ENCODE assay signal across 8 cellular contexts in the genomic region with DNA sequence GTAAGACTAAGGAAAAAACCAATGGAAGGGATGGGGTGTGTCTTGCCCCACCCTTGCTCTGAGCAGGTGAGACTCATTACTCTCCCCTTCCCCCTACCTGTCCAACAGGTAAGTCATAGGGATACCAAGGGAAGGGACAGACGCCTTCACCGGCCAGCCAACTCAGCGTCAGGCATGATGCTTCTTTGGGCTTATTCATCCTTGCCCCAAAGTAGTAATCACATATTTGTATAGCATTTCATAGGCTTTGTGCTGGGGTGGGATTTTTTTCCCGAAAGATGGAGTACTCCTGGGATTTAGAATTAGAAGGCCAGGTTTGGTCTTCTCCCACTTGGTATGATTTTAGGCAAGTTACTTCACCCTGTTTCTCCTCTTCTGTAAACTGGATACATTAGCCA. TPM values are rescaled to one million over a fixed set of nuclear protein-coding genes. Genes with fewer than 3 reads are reported as not detected.
DNase-seq lines count a peak whose midpoint lies in the region; ATAC-seq, FAIRE-seq and TF ChIP-seq lines count a peak whose summit lies in the region.

No MANE protein-coding gene starts in this region.

- CTCF ChIA-PET in WTC11 (lab: Charles Lee) = interaction anchor here (0.6 to 7.2 kb wide), 49 partner anchors 11 to 748 kb away, joined by 3 to 252 read pairs (median 7); a partner anchor contains a TSS

- no peak for TF ChIP-seq POLR2A in gastrocnemius medialis (IDR thresholded peaks at IDR 0.05)

- H3K36me3 Mint-ChIP-seq in HFFc6 (ENCODE audit: low read depth) (no peaks in the 10 kb centered on the region), WTC11 (no peaks in the 10 kb centered on the region; the same call in 1 of the 2 replicates)

- TF ChIP-seq CTCF in HFFc6 (IDR thresholded peaks at IDR 0.05) (no peak), WTC11 (IDR thresholded peaks at IDR 0.05) (no peak), foreskin keratinocyte (conservative IDR thresholded peaks at IDR 0.05) (no peak), gastrocnemius medialis (IDR thresholded peaks at IDR 0.05 in 4 of 5, conservative IDR thresholded peaks at IDR 0.05 in 1 of 5) (no peak)

- FAIRE-seq in frontal cortex (lab: Jason Lieb, UNC) = no peak

- H3K36me3 ChIP-seq in gastrocnemius medialis = no peaks in the 10 kb centered on the region

- no peak overlapping the region for H3K4me3 ChIP-seq in gastrocnemius medialis

- H3K27me3 Mint-ChIP-seq in HFFc6 (ENCODE audit: insufficient read depth) (peaks cover 26% of the 10 kb centered on the region), WTC11 (ENCODE audit: low read depth) (peaks cover 6% of the 10 kb centered on the region)

- no peak for DNase-seq in HFFc6
- no peak for DNase-seq in WTC11 (ENCODE audit: low spot score)
- no peak for DNase-seq in foreskin keratinocyte
- DNase-seq in gastrocnemius medialis = no peak
- DNase-seq in frontal cortex (ENCODE audit: low spot score in 2 of 2) = no peak
- DNase-seq in NCI-H2227 (lab: John Stamatoyannopoulos, UW; ENCODE audit: unreplicated experiment) = no peak

- H3K27me3 ChIP-seq in foreskin keratinocyte = no peaks in the 10 kb centered on the region
- no peaks in the 10 kb centered on the region for H3K27me3 ChIP-seq in gastrocnemius medialis

- H3K9me3 Mint-ChIP-seq in HFFc6 (no peaks in the 10 kb centered on the region), WTC11 (no peaks in the 10 kb centered on the region)

- H3K4me1 ChIP-seq in foreskin keratinocyte = peaks cover 12% of the 10 kb centered on the region
- peaks cover 35 to 41% of the 10 kb centered on the region in 2 donors for H3K4me1 ChIP-seq in gastrocnemius medialis

- ATAC-seq in WTC11 (no peak), foreskin keratinocyte (no peak), gastrocnemius medialis (no peak), GM18873 (IDR thresholded peaks at IDR 0.05; ENCODE audit: low FRiP score, unreplicated experiment) (no peak), HG02884 (IDR thresholded peaks at IDR 0.05; ENCODE audit: unreplicated experiment) (no peak)

- in situ Hi-C loops in gastrocnemius medialis (cut with MboI; ENCODE audit: low sequenced_read_pairs in 4 of 4) = no loop called here

- peaks cover 13% of the 10 kb centered on the region for H3K4me1 Mint-ChIP-seq in HFFc6 (ENCODE audit: low read depth)
- H3K4me1 Mint-ChIP-seq in WTC11 = peaks cover 40% of the 10 kb centered on the region

- intact Hi-C loops in gastrocnemius medialis (cut with DNase I; ENCODE audit: low total_unique reads) = loop anchor here (2.0 to 5.0 kb wide), 2 partner anchors 98 to 230 kb away; a partner anchor contains a TSS

- POLR2A ChIA-PET in WTC11 (lab: Charles Lee) = interaction anchor here (0.9 to 4.1 kb wide), 18 partner anchors 10 to 259 kb away, joined by 3 to 142 read pairs (median 8); a partner anchor contains a TSS

- peak overlapping the region; percentile 26; the same call in 1 of the 2 replicates for H3K4me3 Mint-ChIP-seq in HFFc6
- H3K4me3 Mint-ChIP-seq in WTC11 = peak overlapping the region; percentile 44

- H3K27ac ChIP-seq in foreskin keratinocyte = peak overlapping the region; percentile 83
- peak overlapping the region; percentile 48 to 64 (median 58) for H3K27ac ChIP-seq in gastrocnemius medialis

- H3K27ac Mint-ChIP-seq in HFFc6 (no peak overlapping the region), WTC11 (peak overlapping the region; percentile 92)

- no peaks in the 10 kb centered on the region for H3K9me3 ChIP-seq in gastrocnemius medialis

TF ChIP-seq in WTC11, 78 proteins besides CTCF, POLR2A, EP300 and RAD21:
- TF ChIP-seq, protein P1, sequence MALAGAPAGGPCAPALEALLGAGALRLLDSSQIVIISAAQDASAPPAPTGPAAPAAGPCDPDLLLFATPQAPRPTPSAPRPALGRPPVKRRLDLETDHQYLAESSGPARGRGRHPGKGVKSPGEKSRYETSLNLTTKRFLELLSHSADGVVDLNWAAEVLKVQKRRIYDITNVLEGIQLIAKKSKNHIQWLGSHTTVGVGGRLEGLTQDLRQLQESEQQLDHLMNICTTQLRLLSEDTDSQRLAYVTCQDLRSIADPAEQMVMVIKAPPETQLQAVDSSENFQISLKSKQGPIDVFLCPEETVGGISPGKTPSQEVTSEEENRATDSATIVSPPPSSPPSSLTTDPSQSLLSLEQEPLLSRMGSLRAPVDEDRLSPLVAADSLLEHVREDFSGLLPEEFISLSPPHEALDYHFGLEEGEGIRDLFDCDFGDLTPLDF (CRISPR knock-in tag; IDR thresholded peaks at IDR 0.05) = no peak
- TF ChIP-seq, protein P2, sequence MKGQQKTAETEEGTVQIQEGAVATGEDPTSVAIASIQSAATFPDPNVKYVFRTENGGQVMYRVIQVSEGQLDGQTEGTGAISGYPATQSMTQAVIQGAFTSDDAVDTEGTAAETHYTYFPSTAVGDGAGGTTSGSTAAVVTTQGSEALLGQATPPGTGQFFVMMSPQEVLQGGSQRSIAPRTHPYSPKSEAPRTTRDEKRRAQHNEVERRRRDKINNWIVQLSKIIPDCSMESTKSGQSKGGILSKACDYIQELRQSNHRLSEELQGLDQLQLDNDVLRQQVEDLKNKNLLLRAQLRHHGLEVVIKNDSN (CRISPR knock-in tag; IDR thresholded peaks at IDR 0.05) = no peak
- TF ChIP-seq SP1 (CRISPR knock-in tag; conservative IDR thresholded peaks at IDR 0.05) = peak; percentile 50
- TF ChIP-seq, protein P3, sequence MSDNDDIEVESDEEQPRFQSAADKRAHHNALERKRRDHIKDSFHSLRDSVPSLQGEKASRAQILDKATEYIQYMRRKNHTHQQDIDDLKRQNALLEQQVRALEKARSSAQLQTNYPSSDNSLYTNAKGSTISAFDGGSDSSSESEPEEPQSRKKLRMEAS (CRISPR knock-in tag; IDR thresholded peaks at IDR 0.05) = 0 out of 2 replicates have a peak, but pooled peaks have one; percentile 8
- TF ChIP-seq ZBTB21 (CRISPR knock-in tag; IDR thresholded peaks at IDR 0.05; ENCODE audit: borderline replicate concordance) = no peak

RNA-seq across cellular contexts. Expression of a gene that starts 0.5 kb away (rescaled TPM):
- total RNA-seq in HFFc6 (2021; fragmentation: NEBNext Ultra II Directional; extraction: Animal tissue kit (Norgen Biotek cat#: 25700)) = 1 to 10 TPM; 1.5 to 9.1 (median 1.9) TPM
- total RNA-seq in WTC11 (2021) (93.5 to 103 TPM (median 100 TPM) in 3 replicates), foreskin keratinocyte (367 and 442 TPM in 2 replicates), gastrocnemius medialis (100 to 1,000 TPM in 3 of 4 donors, 10 to 100 TPM in 1; 88.8 to 135 (median 113) TPM), frontal cortex (33.8 TPM)
- polyA plus RNA-seq in foreskin keratinocyte = 299 and 341 TPM in 2 replicates

RNA-seq across cellular contexts. Expression of a gene that starts 24.7 kb away (rescaled TPM):
- 10 to 100 TPM; 48.8 to 75.5 (median 50.3) TPM for total RNA-seq in HFFc6 (2021; fragmentation: NEBNext Ultra II Directional; extraction: Animal tissue kit (Norgen Biotek cat#: 25700))
- total RNA-seq in WTC11 (2021) (32.1 to 34.6 TPM (median 33.5 TPM) in 3 replicates), foreskin keratinocyte (8.8 and 13.7 TPM in 2 replicates), gastrocnemius medialis (1 to 10 TPM; 1.8 to 4.0 (median 2.9) TPM), frontal cortex (10.2 TPM)
- polyA plus RNA-seq in foreskin keratinocyte = 9.1 and 11.8 TPM in 2 replicates

RNA-seq across cellular contexts. Expression of a gene that starts 25.8 kb away (rescaled TPM):
- total RNA-seq in HFFc6 (2021; fragmentation: NEBNext Ultra II Directional; extraction: Animal tissue kit (Norgen Biotek cat#: 25700)) = 100 to 1,000 TPM; 417 to 500 (median 442) TPM
- total RNA-seq in WTC11 (2021) (227 to 243 TPM (median 232 TPM) in 3 replicates), foreskin keratinocyte (8.0 and 10.5 TPM in 2 replicates), gastrocnemius medialis (10 to 100 TPM in 2 of 4 donors, 1 to 10 TPM in 2; 7.0 to 12.9 (median 9.7) TPM), frontal cortex (9.0 TPM)
- 8.8 and 10.9 TPM in 2 replicates for polyA plus RNA-seq in foreskin keratinocyte

RNA-seq across cellular contexts. Expression of a gene that starts 49.0 kb away (rescaled TPM):
- 10 to 100 TPM; 33.9 to 55.2 (median 37.3) TPM for total RNA-seq in HFFc6 (2021; fragmentation: NEBNext Ultra II Directional; extraction: Animal tissue kit (Norgen Biotek cat#: 25700))
- total RNA-seq in WTC11 (2021) (58.1 to 62.9 TPM (median 59.4 TPM) in 3 replicates), foreskin keratinocyte (61.8 and 93.7 TPM in 2 replicates), gastrocnemius medialis (10 to 100 TPM; 13.8 to 27.6 (median 23.1) TPM), frontal cortex (131 TPM)
- 79.5 and 104 TPM in 2 replicates for polyA plus RNA-seq in foreskin keratinocyte

RNA-seq across cellular contexts. Expression of a gene that starts 50.6 kb away (rescaled TPM):
- total RNA-seq in HFFc6 (2021; fragmentation: NEBNext Ultra II Directional; extraction: Animal tissue kit (Norgen Biotek cat#: 25700)) = not detected
- total RNA-seq in WTC11 (2021) (0.14 to 0.35 TPM (median 0.14 TPM) in 3 replicates), foreskin keratinocyte (0.04 TPM in 1 of 2 replicates, not detected in the other), gastrocnemius medialis (under 1 TPM in 1 of 4 donors, not detected in 3; 0.31 TPM), frontal cortex (under 0.01 TPM)
- not detected in 2 replicates for polyA plus RNA-seq in foreskin keratinocyte

Comparison
In these comparisons a context has a peak if more than half of its experiments do, and no peak if none do; other contexts are left out.
1. RNA of a gene that starts 25.8 kb away (total RNA-seq): 417 to 500 TPM in HFFc6 and 227 to 243 TPM in WTC11; 7.0 to 12.9 TPM in gastrocnemius medialis, 9.0 TPM in frontal cortex (single experiment) and 8.0 to 10.5 TPM in foreskin keratinocyte; every median in the first group is over 10 times any median in the second.